ENCODE assay signal across 2 cellular contexts in the genomic region with DNA sequence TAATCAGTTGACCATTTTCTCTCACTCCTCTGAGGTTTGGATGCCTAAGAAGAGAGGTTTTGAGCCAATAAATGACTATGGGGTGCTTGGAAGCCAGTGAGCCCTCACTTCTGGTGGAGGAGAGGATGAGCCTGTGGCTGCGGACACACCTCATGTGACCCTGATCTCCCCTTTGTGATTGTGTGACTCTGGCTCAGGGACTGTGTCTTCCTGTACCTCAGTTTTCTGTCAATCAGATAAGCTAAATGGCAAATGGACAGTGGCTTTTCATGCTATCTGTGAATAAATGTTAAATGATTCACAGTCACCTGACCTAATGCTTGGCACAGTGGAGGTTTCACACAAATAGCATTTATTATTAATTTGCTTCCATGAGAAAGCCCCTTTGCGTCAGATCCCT.
A peak's percentile ranks its signal among the peaks of the same experiment; 100 is the strongest.
TF ChIP-seq lines count a peak whose summit lies in the region.

No MANE protein-coding gene starts in this region.

TF ChIP-seq in SK-N-SH, 30 proteins besides CTCF, POLR2A, EP300 and RAD21 (continued from another document):
- TF ChIP-seq, protein P1, sequence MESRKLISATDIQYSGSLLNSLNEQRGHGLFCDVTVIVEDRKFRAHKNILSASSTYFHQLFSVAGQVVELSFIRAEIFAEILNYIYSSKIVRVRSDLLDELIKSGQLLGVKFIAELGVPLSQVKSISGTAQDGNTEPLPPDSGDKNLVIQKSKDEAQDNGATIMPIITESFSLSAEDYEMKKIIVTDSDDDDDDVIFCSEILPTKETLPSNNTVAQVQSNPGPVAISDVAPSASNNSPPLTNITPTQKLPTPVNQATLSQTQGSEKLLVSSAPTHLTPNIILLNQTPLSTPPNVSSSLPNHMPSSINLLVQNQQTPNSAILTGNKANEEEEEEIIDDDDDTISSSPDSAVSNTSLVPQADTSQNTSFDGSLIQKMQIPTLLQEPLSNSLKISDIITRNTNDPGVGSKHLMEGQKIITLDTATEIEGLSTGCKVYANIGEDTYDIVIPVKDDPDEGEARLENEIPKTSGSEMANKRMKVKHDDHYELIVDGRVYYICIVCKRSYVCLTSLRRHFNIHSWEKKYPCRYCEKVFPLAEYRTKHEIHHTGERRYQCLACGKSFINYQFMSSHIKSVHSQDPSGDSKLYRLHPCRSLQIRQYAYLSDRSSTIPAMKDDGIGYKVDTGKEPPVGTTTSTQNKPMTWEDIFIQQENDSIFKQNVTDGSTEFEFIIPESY (IDR thresholded peaks at IDR 0.05; ENCODE audit: borderline replicate concordance, low read depth): no peak
- no peak for TF ChIP-seq SMC3 (IDR thresholded peaks at IDR 0.05; ENCODE audit: low read depth, low read length)
- TF ChIP-seq, protein P2, sequence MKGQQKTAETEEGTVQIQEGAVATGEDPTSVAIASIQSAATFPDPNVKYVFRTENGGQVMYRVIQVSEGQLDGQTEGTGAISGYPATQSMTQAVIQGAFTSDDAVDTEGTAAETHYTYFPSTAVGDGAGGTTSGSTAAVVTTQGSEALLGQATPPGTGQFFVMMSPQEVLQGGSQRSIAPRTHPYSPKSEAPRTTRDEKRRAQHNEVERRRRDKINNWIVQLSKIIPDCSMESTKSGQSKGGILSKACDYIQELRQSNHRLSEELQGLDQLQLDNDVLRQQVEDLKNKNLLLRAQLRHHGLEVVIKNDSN (IDR thresholded peaks at IDR 0.05; ENCODE audit: borderline replicate concordance, low read depth): peak; percentile 52; the same call in 1 of the 2 replicates
- TF ChIP-seq NFIC (IDR thresholded peaks at IDR 0.05; ENCODE audit: borderline replicate concordance): no peak
- no peak for TF ChIP-seq JUND (IDR thresholded peaks at IDR 0.05)
- TF ChIP-seq FOSL2 (IDR thresholded peaks at IDR 0.05; ENCODE audit: borderline replicate concordance, low read depth): no peak
- no peak for TF ChIP-seq RXRA (IDR thresholded peaks at IDR 0.05; ENCODE audit: borderline replicate concordance, low read depth)
- TF ChIP-seq POLR2AphosphoS5 (IDR thresholded peaks at IDR 0.05; ENCODE audit: low read depth, low read length): no peak
- TF ChIP-seq, protein P3, sequence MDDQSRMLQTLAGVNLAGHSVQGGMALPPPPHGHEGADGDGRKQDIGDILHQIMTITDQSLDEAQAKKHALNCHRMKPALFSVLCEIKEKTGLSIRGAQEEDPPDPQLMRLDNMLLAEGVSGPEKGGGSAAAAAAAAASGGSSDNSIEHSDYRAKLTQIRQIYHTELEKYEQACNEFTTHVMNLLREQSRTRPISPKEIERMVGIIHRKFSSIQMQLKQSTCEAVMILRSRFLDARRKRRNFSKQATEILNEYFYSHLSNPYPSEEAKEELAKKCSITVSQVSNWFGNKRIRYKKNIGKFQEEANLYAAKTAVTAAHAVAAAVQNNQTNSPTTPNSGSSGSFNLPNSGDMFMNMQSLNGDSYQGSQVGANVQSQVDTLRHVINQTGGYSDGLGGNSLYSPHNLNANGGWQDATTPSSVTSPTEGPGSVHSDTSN (IDR thresholded peaks at IDR 0.05): peak; percentile 33; the same call in 1 of the 2 replicates
- TF ChIP-seq, protein P4, sequence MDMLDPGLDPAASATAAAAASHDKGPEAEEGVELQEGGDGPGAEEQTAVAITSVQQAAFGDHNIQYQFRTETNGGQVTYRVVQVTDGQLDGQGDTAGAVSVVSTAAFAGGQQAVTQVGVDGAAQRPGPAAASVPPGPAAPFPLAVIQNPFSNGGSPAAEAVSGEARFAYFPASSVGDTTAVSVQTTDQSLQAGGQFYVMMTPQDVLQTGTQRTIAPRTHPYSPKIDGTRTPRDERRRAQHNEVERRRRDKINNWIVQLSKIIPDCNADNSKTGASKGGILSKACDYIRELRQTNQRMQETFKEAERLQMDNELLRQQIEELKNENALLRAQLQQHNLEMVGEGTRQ (IDR thresholded peaks at IDR 0.05; ENCODE audit: borderline replicate concordance, low read depth, low read length): no peak

TF ChIP-seq in SK-N-SH treated with all-trans-retinoic acid at 6 μM for 48 hours, 23 proteins besides CTCF, POLR2A, EP300 and RAD21 (continued from another document):
- TF ChIP-seq, protein P5, sequence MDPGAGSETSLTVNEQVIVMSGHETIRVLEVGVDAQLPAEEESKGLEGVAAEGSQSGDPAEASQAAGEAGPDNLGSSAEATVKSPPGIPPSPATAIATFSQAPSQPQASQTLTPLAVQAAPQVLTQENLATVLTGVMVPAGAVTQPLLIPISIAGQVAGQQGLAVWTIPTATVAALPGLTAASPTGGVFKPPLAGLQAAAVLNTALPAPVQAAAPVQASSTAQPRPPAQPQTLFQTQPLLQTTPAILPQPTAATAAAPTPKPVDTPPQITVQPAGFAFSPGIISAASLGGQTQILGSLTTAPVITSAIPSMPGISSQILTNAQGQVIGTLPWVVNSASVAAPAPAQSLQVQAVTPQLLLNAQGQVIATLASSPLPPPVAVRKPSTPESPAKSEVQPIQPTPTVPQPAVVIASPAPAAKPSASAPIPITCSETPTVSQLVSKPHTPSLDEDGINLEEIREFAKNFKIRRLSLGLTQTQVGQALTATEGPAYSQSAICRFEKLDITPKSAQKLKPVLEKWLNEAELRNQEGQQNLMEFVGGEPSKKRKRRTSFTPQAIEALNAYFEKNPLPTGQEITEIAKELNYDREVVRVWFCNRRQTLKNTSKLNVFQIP (CRISPR knock-in tag; IDR thresholded peaks at IDR 0.05; ENCODE audit: borderline replicate concordance, low read depth): no peak
- no peak for TF ChIP-seq ARNTL (CRISPR knock-in tag; IDR thresholded peaks at IDR 0.05; ENCODE audit: borderline replicate concordance, low read depth)
- TF ChIP-seq, protein P6, sequence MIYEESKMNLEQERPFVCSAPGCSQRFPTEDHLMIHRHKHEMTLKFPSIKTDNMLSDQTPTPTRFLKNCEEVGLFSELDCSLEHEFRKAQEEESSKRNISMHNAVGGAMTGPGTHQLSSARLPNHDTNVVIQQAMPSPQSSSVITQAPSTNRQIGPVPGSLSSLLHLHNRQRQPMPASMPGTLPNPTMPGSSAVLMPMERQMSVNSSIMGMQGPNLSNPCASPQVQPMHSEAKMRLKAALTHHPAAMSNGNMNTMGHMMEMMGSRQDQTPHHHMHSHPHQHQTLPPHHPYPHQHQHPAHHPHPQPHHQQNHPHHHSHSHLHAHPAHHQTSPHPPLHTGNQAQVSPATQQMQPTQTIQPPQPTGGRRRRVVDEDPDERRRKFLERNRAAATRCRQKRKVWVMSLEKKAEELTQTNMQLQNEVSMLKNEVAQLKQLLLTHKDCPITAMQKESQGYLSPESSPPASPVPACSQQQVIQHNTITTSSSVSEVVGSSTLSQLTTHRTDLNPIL (CRISPR knock-in tag; IDR thresholded peaks at IDR 0.05; ENCODE audit: low read depth): no peak
- TF ChIP-seq, protein P7, sequence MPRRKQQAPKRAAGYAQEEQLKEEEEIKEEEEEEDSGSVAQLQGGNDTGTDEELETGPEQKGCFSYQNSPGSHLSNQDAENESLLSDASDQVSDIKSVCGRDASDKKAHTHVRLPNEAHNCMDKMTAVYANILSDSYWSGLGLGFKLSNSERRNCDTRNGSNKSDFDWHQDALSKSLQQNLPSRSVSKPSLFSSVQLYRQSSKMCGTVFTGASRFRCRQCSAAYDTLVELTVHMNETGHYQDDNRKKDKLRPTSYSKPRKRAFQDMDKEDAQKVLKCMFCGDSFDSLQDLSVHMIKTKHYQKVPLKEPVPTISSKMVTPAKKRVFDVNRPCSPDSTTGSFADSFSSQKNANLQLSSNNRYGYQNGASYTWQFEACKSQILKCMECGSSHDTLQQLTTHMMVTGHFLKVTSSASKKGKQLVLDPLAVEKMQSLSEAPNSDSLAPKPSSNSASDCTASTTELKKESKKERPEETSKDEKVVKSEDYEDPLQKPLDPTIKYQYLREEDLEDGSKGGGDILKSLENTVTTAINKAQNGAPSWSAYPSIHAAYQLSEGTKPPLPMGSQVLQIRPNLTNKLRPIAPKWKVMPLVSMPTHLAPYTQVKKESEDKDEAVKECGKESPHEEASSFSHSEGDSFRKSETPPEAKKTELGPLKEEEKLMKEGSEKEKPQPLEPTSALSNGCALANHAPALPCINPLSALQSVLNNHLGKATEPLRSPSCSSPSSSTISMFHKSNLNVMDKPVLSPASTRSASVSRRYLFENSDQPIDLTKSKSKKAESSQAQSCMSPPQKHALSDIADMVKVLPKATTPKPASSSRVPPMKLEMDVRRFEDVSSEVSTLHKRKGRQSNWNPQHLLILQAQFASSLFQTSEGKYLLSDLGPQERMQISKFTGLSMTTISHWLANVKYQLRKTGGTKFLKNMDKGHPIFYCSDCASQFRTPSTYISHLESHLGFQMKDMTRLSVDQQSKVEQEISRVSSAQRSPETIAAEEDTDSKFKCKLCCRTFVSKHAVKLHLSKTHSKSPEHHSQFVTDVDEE (CRISPR knock-in tag; IDR thresholded peaks at IDR 0.05): no peak
- TF ChIP-seq TCF4 (CRISPR knock-in tag; IDR thresholded peaks at IDR 0.05; ENCODE audit: borderline replicate concordance): no peak
- no peak for TF ChIP-seq ZNF565 (CRISPR knock-in tag; conservative IDR thresholded peaks at IDR 0.05; ENCODE audit: low read depth)
- TF ChIP-seq CSDC2 (CRISPR knock-in tag; IDR thresholded peaks at IDR 0.05): no peak
- TF ChIP-seq GLIS3 (CRISPR knock-in tag; IDR thresholded peaks at IDR 0.05): no peak
- no peak for TF ChIP-seq PPARA (CRISPR knock-in tag; IDR thresholded peaks at IDR 0.05; ENCODE audit: borderline replicate concordance)
